1 cellular context compared by ENCODE assay signal in genomic region chr11:68859123-68859522, GRCh38.
TF ChIP-seq lines count a peak whose summit lies in the region.

No MANE protein-coding gene starts in this region.

TF ChIP-seq in K562, 482 proteins besides CTCF, POLR2A, EP300 and RAD21 (continued from another document):
- TF ChIP-seq ZNF407 (IDR thresholded peaks at IDR 0.05; ENCODE audit: low read depth) (no peak), ZFP36 (IDR thresholded peaks at IDR 0.05; ENCODE audit: low read depth, low read length, partially characterized antibody) (no peak), ZNF766 (CRISPR knock-in tag; conservative IDR thresholded peaks at IDR 0.05) (no peak)
TF ChIP-seq in K562: peak in this region for 4.
